Comparison of ENCODE assay signal across 15 cellular contexts in genomic region chr2:9610781-9611548, GRCh38. TPM values are rescaled to one million over a fixed set of nuclear protein-coding genes. Genes with fewer than 3 reads are reported as not detected.
DNase-seq lines count a peak whose midpoint lies in the region; ATAC-seq lines count a peak whose summit lies in the region.
"Had no signal": no experiment of that assay in that cellular context is flagged by ENCODE, and none has a peak within 500 bp of the region (broad histone marks: within the 10 kb centered on the region; RNA-seq: fewer than 3 reads in every experiment).

No MANE protein-coding gene starts in this region.

- no peak overlapping the region for H3K9ac ChIP-seq in BLaER1

- H3K27ac ChIP-seq in BLaER1: no peak overlapping the region
- H3K27ac ChIP-seq: brain microvascular endothelial cell, right atrium auricular region had no signal

- H3K4me3 Mint-ChIP-seq in activated naive CD8-positive, alpha-beta T cell treated with anti-CD3 and anti-CD28 coated beads, Interleukin-2, amount 50 U/mL, for 24 hours: no peak overlapping the region
- H3K4me3 Mint-ChIP-seq in naive B cell: peak overlapping the region in 1 of 8 donors; percentile 41
- no peak overlapping the region for H3K4me3 Mint-ChIP-seq in activated CD8-positive, alpha-beta memory T cell treated with anti-CD3 and anti-CD28 coated beads, Interleukin-2, amount 10 ng/mL, durations not matched to agents 7 days and 5 days

- peaks cover 88% of the 10 kb centered on the region for H3K4me1 ChIP-seq in BLaER1

- ATAC-seq in activated naive CD8-positive, alpha-beta T cell treated with anti-CD3 and anti-CD28 coated beads, Interleukin-2, amount 50 U/mL, for 24 hours: no peak
- no peak for ATAC-seq in naive B cell (ENCODE audit: low read depth in 2 of 2)
- no peak for ATAC-seq in activated CD8-positive, alpha-beta memory T cell treated with anti-CD3 and anti-CD28 coated beads, Interleukin-2, amount 10 ng/mL, durations not matched to agents 7 days and 5 days
- ATAC-seq: activated CD4-positive, CD25-positive, alpha-beta regulatory T cell treated with anti-CD3 and anti-CD28 coated beads, Interleukin-2, amount 50 U/mL, for 24 hours had no signal

- no peaks in the 10 kb centered on the region for H3K27me3 ChIP-seq in BLaER1
- H3K27me3 ChIP-seq: brain microvascular endothelial cell, right atrium auricular region had no signal

- H3K27ac Mint-ChIP-seq in activated naive CD8-positive, alpha-beta T cell treated with anti-CD3 and anti-CD28 coated beads, Interleukin-2, amount 50 U/mL, for 24 hours: peak overlapping the region; percentile 0
- peak overlapping the region in 5 of 6 donors; percentile 5 to 94 (median 74) for H3K27ac Mint-ChIP-seq in naive B cell
- H3K27ac Mint-ChIP-seq in activated CD8-positive, alpha-beta memory T cell treated with anti-CD3 and anti-CD28 coated beads, Interleukin-2, amount 10 ng/mL, durations not matched to agents 7 days and 5 days: no peak overlapping the region

- peaks cover 11% of the 10 kb centered on the region for H3K9me3 ChIP-seq in BLaER1
- H3K9me3 ChIP-seq: right atrium auricular region had no signal

- H3K4me3 ChIP-seq in BLaER1: no peak overlapping the region
- H3K4me3 ChIP-seq: right atrium auricular region had no signal

- H3K27me3 Mint-ChIP-seq in activated naive CD8-positive, alpha-beta T cell treated with anti-CD3 and anti-CD28 coated beads, Interleukin-2, amount 50 U/mL, for 24 hours: no peaks in the 10 kb centered on the region
- H3K27me3 Mint-ChIP-seq in naive B cell: no peaks in the 10 kb centered on the region
- no peaks in the 10 kb centered on the region for H3K27me3 Mint-ChIP-seq in activated CD8-positive, alpha-beta memory T cell treated with anti-CD3 and anti-CD28 coated beads, Interleukin-2, amount 10 ng/mL, durations not matched to agents 7 days and 5 days

- peak overlapping the region; percentile 10; the same call in 1 of the 2 replicates for H3K4me2 ChIP-seq in BLaER1

- H3K36me3 ChIP-seq in BLaER1: peaks cover 73% of the 10 kb centered on the region
- H3K36me3 ChIP-seq: brain microvascular endothelial cell, right atrium auricular region had no signal

- CTCF ChIA-PET in activated CD8-positive, alpha-beta memory T cell treated with anti-CD3 and anti-CD28 coated beads, Interleukin-2, amount 10 ng/mL, durations not matched to agents 7 days and 5 days (lab: Charles Lee): no interaction called here

- peaks cover 2% of the 10 kb centered on the region for H3K9me3 Mint-ChIP-seq in activated naive CD8-positive, alpha-beta T cell treated with anti-CD3 and anti-CD28 coated beads, Interleukin-2, amount 50 U/mL, for 24 hours
- peaks cover 0 to 4% (median 0%) of the 10 kb centered on the region in 7 donors for H3K9me3 Mint-ChIP-seq in naive B cell
- H3K9me3 Mint-ChIP-seq in activated CD8-positive, alpha-beta memory T cell treated with anti-CD3 and anti-CD28 coated beads, Interleukin-2, amount 10 ng/mL, durations not matched to agents 7 days and 5 days (ENCODE audit: low read depth): no peaks in the 10 kb centered on the region

- H4K20me1 ChIP-seq in BLaER1: peaks cover 100% of the 10 kb centered on the region

- DNase-seq in EH (ENCODE audit: low read depth) (peak; percentile 49), naive B cell (no peak), GF-D8 (lab: John Stamatoyannopoulos, UW) (no peak), NCI-H1105 (lab: John Stamatoyannopoulos, UW) (no peak)
- DNase-seq in activated naive CD8-positive, alpha-beta T cell treated with anti-CD3 and anti-CD28 coated beads, Interleukin-2, amount 50 U/mL, for 24 hours: no peak
- DNase-seq in activated CD8-positive, alpha-beta memory T cell treated with anti-CD3 and anti-CD28 coated beads, Interleukin-2, amount 10 ng/mL, durations not matched to agents 7 days and 5 days: no peak
- no peak for DNase-seq in stimulated activated CD4-positive, alpha-beta T cell treated with anti-CD3 and anti-CD28 coated beads, Interleukin-4, amount 100 ng/mL, for 4 hours
- DNase-seq: brain microvascular endothelial cell; effector CD8-positive, alpha-beta T cell; KBM-7; NCI-H1105 treated with DMSO at 0.1 percent for 48 hours; NCI-H226 had no signal

- peaks cover 40% of the 10 kb centered on the region for H3K36me3 Mint-ChIP-seq in activated naive CD8-positive, alpha-beta T cell treated with anti-CD3 and anti-CD28 coated beads, Interleukin-2, amount 50 U/mL, for 24 hours (ENCODE audit: low read depth)
- H3K36me3 Mint-ChIP-seq in naive B cell: peaks cover 0 to 8% of the 10 kb centered on the region in 2 donors
- H3K36me3 Mint-ChIP-seq in activated CD8-positive, alpha-beta memory T cell treated with anti-CD3 and anti-CD28 coated beads, Interleukin-2, amount 10 ng/mL, durations not matched to agents 7 days and 5 days: peaks cover 49% of the 10 kb centered on the region

- peaks cover 87% of the 10 kb centered on the region for H3K4me1 Mint-ChIP-seq in activated naive CD8-positive, alpha-beta T cell treated with anti-CD3 and anti-CD28 coated beads, Interleukin-2, amount 50 U/mL, for 24 hours
- H3K4me1 Mint-ChIP-seq in naive B cell: peaks cover 69 to 94% (median 79%) of the 10 kb centered on the region in 3 donors
- peaks cover 79% of the 10 kb centered on the region for H3K4me1 Mint-ChIP-seq in activated CD8-positive, alpha-beta memory T cell treated with anti-CD3 and anti-CD28 coated beads, Interleukin-2, amount 10 ng/mL, durations not matched to agents 7 days and 5 days

RNA-seq across cellular contexts. Expression of gene YWHAQ, which starts 19.8 kb away (rescaled TPM):
- polyA plus RNA-seq in naive B cell (ENCODE audit: low read depth in 6 of 6): 100 to 1,000 TPM; 282 to 457 (median 344) TPM
- 100 to 1,000 TPM; 300 to 316 TPM for total RNA-seq in activated CD8-positive, alpha-beta memory T cell treated with anti-CD3 and anti-CD28 coated beads, Interleukin-2, amount 10 ng/mL, durations not matched to agents 7 days and 5 days

RNA-seq across cellular contexts. Expression of gene ADAM17, which starts 55.3 kb away (rescaled TPM):
- 10 to 100 TPM in 5 of 6 donors, 1 to 10 TPM in 1; 9.1 to 23.8 (median 21.3) TPM for polyA plus RNA-seq in naive B cell (ENCODE audit: low read depth in 6 of 6)
- total RNA-seq in activated CD8-positive, alpha-beta memory T cell treated with anti-CD3 and anti-CD28 coated beads, Interleukin-2, amount 10 ng/mL, durations not matched to agents 7 days and 5 days: 10 to 100 TPM; 20.0 to 25.5 TPM
